ENCODE assay signal across 24 cellular contexts in genomic region chr3:11187678-11188077, GRCh38. TPM values are rescaled to one million over a fixed set of nuclear protein-coding genes. Genes with fewer than 3 reads are reported as not detected.
DNase-seq lines count a peak whose midpoint lies in the region; ATAC-seq, FAIRE-seq and TF ChIP-seq lines count a peak whose summit lies in the region.
"Had no signal": no experiment of that assay in that cellular context is flagged by ENCODE, and none has a peak within 500 bp of the region (broad histone marks: within the 10 kb centered on the region; RNA-seq: fewer than 3 reads in every experiment).

No MANE protein-coding gene starts in this region.

- H3K9me3 Mint-ChIP-seq in MCF 10A (ENCODE audit: unreplicated experiment) (no peaks in the 10 kb centered on the region), astrocyte (ENCODE audit: unreplicated experiment) (peaks cover 1% of the 10 kb centered on the region)
- H3K9me3 Mint-ChIP-seq in activated CD8-positive, alpha-beta T cell treated with anti-CD3 and anti-CD28 coated beads, Interleukin-2, amount 10 ng/mL, durations not matched to agents 7 days and 5 days (ENCODE audit: insufficient read depth), result no peaks in the 10 kb centered on the region
- H3K9me3 Mint-ChIP-seq: CD8-positive, alpha-beta memory T cell; GM23338 had no signal

- H3K4me3 ChIP-seq in breast epithelium, result no peak overlapping the region
- H3K4me3 ChIP-seq in astrocyte (ENCODE audit: insufficient read depth, low read depth, low read length), result no peak overlapping the region
- H3K4me3 ChIP-seq: BLaER1, GM12878, GM23338, MG63, SK-N-MC had no signal

- no peaks in the 10 kb centered on the region for H3K9me3 ChIP-seq in breast epithelium
- H3K9me3 ChIP-seq in astrocyte (ENCODE audit: insufficient read depth, low read depth, low read length), result no peaks in the 10 kb centered on the region
- H3K9me3 ChIP-seq: BLaER1, MG63 had no signal

- peaks cover 26% of the 10 kb centered on the region for H4K20me1 ChIP-seq in astrocyte (ENCODE audit: insufficient read depth, low read length)
- H4K20me1 ChIP-seq: BLaER1 had no signal

- DNase-seq in MCF 10A (ENCODE audit: unreplicated experiment) (peak; percentile 47), breast epithelium (ENCODE audit: low spot score in 2 of 2) (no peak), astrocyte (ENCODE audit: low read depth) (no peak), fibroblast of peridontal ligament (ENCODE audit: extremely low read depth) (peak; percentile 80), NCI-H226 (no peak)
- no peak for DNase-seq in activated CD8-positive, alpha-beta T cell treated with anti-CD3 and anti-CD28 coated beads, Interleukin-2, amount 10 ng/mL, durations not matched to agents 7 days and 5 days
- no peak for DNase-seq in activated naive CD4-positive, alpha-beta T cell treated with Interleukin-2 at 50 U/mL for 16 hours
- DNase-seq: 8988T; CD8-positive, alpha-beta memory T cell; DMS53; EL; MG63; NCI-H1048; NCI-H1436; NCI-H1930; NCI-H69; SHP77 had no signal

- no peak overlapping the region for H2AFZ ChIP-seq in astrocyte (ENCODE audit: low read depth, low read length)
- H2AFZ ChIP-seq: GM23338 had no signal

- H3K4me1 Mint-ChIP-seq in MCF 10A (ENCODE audit: insufficient read depth, unreplicated experiment) (peaks cover 36% of the 10 kb centered on the region), astrocyte (ENCODE audit: low read depth, unreplicated experiment) (peaks cover 4% of the 10 kb centered on the region)
- H3K4me1 Mint-ChIP-seq in activated CD8-positive, alpha-beta T cell treated with anti-CD3 and anti-CD28 coated beads, Interleukin-2, amount 10 ng/mL, durations not matched to agents 7 days and 5 days (ENCODE audit: low read depth), result no peaks in the 10 kb centered on the region
- H3K4me1 Mint-ChIP-seq: CD8-positive, alpha-beta memory T cell; GM23338 had no signal

- peaks cover 13% of the 10 kb centered on the region for H3K36me3 Mint-ChIP-seq in MCF 10A (ENCODE audit: insufficient read depth, unreplicated experiment)
- no peaks in the 10 kb centered on the region for H3K36me3 Mint-ChIP-seq in astrocyte (ENCODE audit: low read depth, unreplicated experiment)
- H3K36me3 Mint-ChIP-seq in activated CD8-positive, alpha-beta T cell treated with anti-CD3 and anti-CD28 coated beads, Interleukin-2, amount 10 ng/mL, durations not matched to agents 7 days and 5 days (ENCODE audit: low read depth), result no peaks in the 10 kb centered on the region
- H3K36me3 Mint-ChIP-seq: CD8-positive, alpha-beta memory T cell had no signal

- H3K27ac Mint-ChIP-seq in MCF 10A (ENCODE audit: low read depth, unreplicated experiment) (peak overlapping the region; percentile 52), astrocyte (ENCODE audit: unreplicated experiment) (no peak overlapping the region)
- no peak overlapping the region for H3K27ac Mint-ChIP-seq in activated CD8-positive, alpha-beta T cell treated with anti-CD3 and anti-CD28 coated beads, Interleukin-2, amount 10 ng/mL, durations not matched to agents 7 days and 5 days
- H3K27ac Mint-ChIP-seq: CD8-positive, alpha-beta memory T cell; GM23338 had no signal

- CTCF ChIA-PET in MCF 10A (lab: Yijun Ruan, JAX), result interaction anchor here (1.5 to 2.1 kb wide), 2 partner anchors 7 to 32 kb away, joined by 6 to 8 read pairs; no protein-coding TSS in a partner anchor
- CTCF ChIA-PET in activated CD8-positive, alpha-beta T cell treated with anti-CD3 and anti-CD28 coated beads, Interleukin-2, amount 10 ng/mL, durations not matched to agents 7 days and 5 days (lab: Charles Lee), result no interaction called here

- H3K27me3 ChIP-seq in breast epithelium (no peaks in the 10 kb centered on the region), astrocyte (ENCODE audit: insufficient read depth, low read length) (no peaks in the 10 kb centered on the region)
- H3K27me3 ChIP-seq: BLaER1, MG63 had no signal

- no peak overlapping the region for H3K27ac ChIP-seq in breast epithelium
- H3K27ac ChIP-seq in astrocyte (ENCODE audit: low read depth, low read length), result no peak overlapping the region
- H3K27ac ChIP-seq: BLaER1, SK-N-MC had no signal

- no peak for TF ChIP-seq POLR2A in breast epithelium (IDR thresholded peaks at IDR 0.05)

- POLR2A ChIA-PET in MCF 10A (lab: Yijun Ruan, JAX), result interaction anchor here (0.6 to 1.4 kb wide), 4 partner anchors 9 to 1044 kb away, joined by 3 read pairs; no protein-coding TSS in a partner anchor
- POLR2A ChIA-PET in activated CD8-positive, alpha-beta T cell treated with anti-CD3 and anti-CD28 coated beads, Interleukin-2, amount 10 ng/mL, durations not matched to agents 7 days and 5 days (lab: Charles Lee), result no interaction called here

- BruUV-seq in MCF 10A (replicated peaks; lab: Mats Ljungman, UMichigan), result no TSS peak

- H3K4me3 Mint-ChIP-seq in MCF 10A (ENCODE audit: unreplicated experiment) (no peak overlapping the region), astrocyte (ENCODE audit: unreplicated experiment) (peak overlapping the region; percentile 2)
- H3K4me3 Mint-ChIP-seq in activated CD8-positive, alpha-beta T cell treated with anti-CD3 and anti-CD28 coated beads, Interleukin-2, amount 10 ng/mL, durations not matched to agents 7 days and 5 days, result no peak overlapping the region
- H3K4me3 Mint-ChIP-seq: CD8-positive, alpha-beta memory T cell; GM23338 had no signal

- peaks cover 33% of the 10 kb centered on the region for H3K79me2 ChIP-seq in astrocyte (ENCODE audit: insufficient read depth, low read length)

- no peaks in the 10 kb centered on the region for H3K27me3 Mint-ChIP-seq in MCF 10A (ENCODE audit: insufficient read depth, unreplicated experiment)
- H3K27me3 Mint-ChIP-seq in astrocyte (ENCODE audit: low read depth, unreplicated experiment), result peaks cover 3% of the 10 kb centered on the region
- H3K27me3 Mint-ChIP-seq in activated CD8-positive, alpha-beta T cell treated with anti-CD3 and anti-CD28 coated beads, Interleukin-2, amount 10 ng/mL, durations not matched to agents 7 days and 5 days (ENCODE audit: low read depth), result peaks cover 16% of the 10 kb centered on the region

- H3K36me3 ChIP-seq in breast epithelium (no peaks in the 10 kb centered on the region), astrocyte (ENCODE audit: insufficient read depth, low read length) (no peaks in the 10 kb centered on the region)
- H3K36me3 ChIP-seq: BLaER1, MG63 had no signal

- no peak for ATAC-seq in activated CD8-positive, alpha-beta T cell treated with anti-CD3 and anti-CD28 coated beads, Interleukin-2, amount 10 ng/mL, durations not matched to agents 7 days and 5 days
- ATAC-seq in HG03432 (IDR thresholded peaks at IDR 0.05; ENCODE audit: unreplicated experiment), result no peak
- ATAC-seq: GM12878, GM23338 had no signal

- no peak for TF ChIP-seq CTCF in MCF 10A (IDR thresholded peaks at IDR 0.05; ENCODE audit: unreplicated experiment)
- no peak for TF ChIP-seq CTCF in breast epithelium (IDR thresholded peaks at IDR 0.05)
- no peak for TF ChIP-seq CTCF in astrocyte (IDR thresholded peaks at IDR 0.05; ENCODE audit: insufficient read depth, low read depth, low read length)

- intact Hi-C loops in MCF 10A (cut with micrococcal nuclease) (loop anchor here (5.0 kb wide), 2 partner anchors 40 to 85 kb away; partner anchors contain the start of gene ATG7), breast epithelium (cut with DNase I; ENCODE audit: low total_unique reads) (no loop called here)

- H3K9ac ChIP-seq in astrocyte (ENCODE audit: low read length), result no peak overlapping the region
- H3K9ac ChIP-seq: BLaER1 had no signal

- FAIRE-seq in astrocyte (lab: Jason Lieb, UNC), result no peak
- FAIRE-seq: GM12878, GM19239, RCC 7860 had no signal

- H3K4me1 ChIP-seq in breast epithelium, result peaks cover 0 to 7% of the 10 kb centered on the region in 2 donors
- peaks cover 17% of the 10 kb centered on the region for H3K4me1 ChIP-seq in astrocyte (ENCODE audit: insufficient read depth, low read length)
- H3K4me1 ChIP-seq: BLaER1 had no signal

- H3K4me2 ChIP-seq in astrocyte (ENCODE audit: low read length), result no peak overlapping the region
- H3K4me2 ChIP-seq: BLaER1, GM23338 had no signal

RNA-seq across cellular contexts. Expression of gene HRH1, which starts 33.4 kb away (rescaled TPM):
- total RNA-seq in MCF 10A (2022) (11.0 and 14.8 TPM in 2 replicates), breast epithelium (1 to 10 TPM; 3.8 to 4.2 (median 3.9) TPM), astrocyte (2.1 and 2.4 TPM in 2 replicates)
- under 1 TPM; 0.18 to 0.29 TPM for total RNA-seq in activated CD8-positive, alpha-beta T cell treated with anti-CD3 and anti-CD28 coated beads, Interleukin-2, amount 10 ng/mL, durations not matched to agents 7 days and 5 days
- total RNA-seq: GM12878, GM23338 had no signal

Comparison
In these comparisons a context has a peak if more than half of its experiments do, and no peak if none do; other contexts are left out.
1. DNase-seq: peak in MCF 10A (single experiment) and fibroblast of peridontal ligament (single experiment); none in breast epithelium (0 of 2), astrocyte (single experiment), activated CD8-positive, alpha-beta T cell treated with anti-CD3 and anti-CD28 coated beads, Interleukin-2, amount 10 ng/mL, durations not matched to agents 7 days and 5 days (single experiment), activated naive CD4-positive, alpha-beta T cell treated with Interleukin-2 at 50 U/mL for 16 hours (single experiment) and NCI-H226 (single experiment).